ENCODE assay signal across 8 cellular contexts in genomic region chr14:73591690-73592448, GRCh38. TPM values are rescaled to one million over a fixed set of nuclear protein-coding genes. Genes with fewer than 3 reads are reported as not detected.
DNase-seq lines count a peak whose midpoint lies in the region; ATAC-seq, FAIRE-seq and TF ChIP-seq lines count a peak whose summit lies in the region.

A gene with protein sequence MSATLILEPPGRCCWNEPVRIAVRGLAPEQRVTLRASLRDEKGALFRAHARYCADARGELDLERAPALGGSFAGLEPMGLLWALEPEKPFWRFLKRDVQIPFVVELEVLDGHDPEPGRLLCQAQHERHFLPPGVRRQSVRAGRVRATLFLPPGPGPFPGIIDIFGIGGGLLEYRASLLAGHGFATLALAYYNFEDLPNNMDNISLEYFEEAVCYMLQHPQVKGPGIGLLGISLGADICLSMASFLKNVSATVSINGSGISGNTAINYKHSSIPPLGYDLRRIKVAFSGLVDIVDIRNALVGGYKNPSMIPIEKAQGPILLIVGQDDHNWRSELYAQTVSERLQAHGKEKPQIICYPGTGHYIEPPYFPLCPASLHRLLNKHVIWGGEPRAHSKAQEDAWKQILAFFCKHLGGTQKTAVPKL (plus strand): TSS chr14:73591873. CDS start chr14:73591960, 87 bp downstream.

- no peak for TF ChIP-seq POLR2A in H54 (IDR thresholded peaks at IDR 0.05; ENCODE audit: low read depth, low read length)

- H3K4me3 ChIP-seq in GM12875 (ENCODE audit: low read depth, low read length) (peak within 1 kb of the TSS; percentile 70), WI38 (ENCODE audit: low read depth, low read length) (peak within 1 kb of the TSS; percentile 41)

- DNase-seq in cerebellar cortex (ENCODE audit: low spot score) (peak; percentile 44), left lobe of liver (ENCODE audit: low spot score) (peak; percentile 74), H54 (ENCODE audit: insufficient read length, low spot score) (no peak)
- peak; percentile 56 to 57 for DNase-seq in stimulated activated CD4-positive, alpha-beta T cell treated with anti-CD3 and anti-CD28 coated beads, Interleukin-4, amount 100 ng/mL, for 4 hours

- TF ChIP-seq CTCF in GM12875 (IDR thresholded peaks at IDR 0.05; ENCODE audit: borderline replicate concordance, insufficient read depth, low read depth, low read length) = no peak
- TF ChIP-seq CTCF in WI38 (IDR thresholded peaks at IDR 0.05; ENCODE audit: low read depth, low read length) = no peak

- ATAC-seq in HG03432 (IDR thresholded peaks at IDR 0.05; ENCODE audit: unreplicated experiment) (peak; percentile 59), left lobe of liver (peak; percentile 90), GM18858 (IDR thresholded peaks at IDR 0.05; ENCODE audit: unreplicated experiment) (no peak)

- FAIRE-seq in H54 (lab: Jason Lieb, UNC) = no peak

RNA-seq across cellular contexts. Expression of the gene that starts here (rescaled TPM):
- total RNA-seq in left lobe of liver = 9.9 TPM
